In genomic region chr2:69786105-69786504, GRCh38 we compare ENCODE assay signal across 26 cellular contexts. TPM values are rescaled to one million over a fixed set of nuclear protein-coding genes. Genes with fewer than 3 reads are reported as not detected.
DNase-seq lines count a peak whose midpoint lies in the region; ATAC-seq and TF ChIP-seq lines count a peak whose summit lies in the region.
"Had no signal": no experiment of that assay in that cellular context is flagged by ENCODE, and none has a peak within 500 bp of the region (broad histone marks: within the 10 kb centered on the region; RNA-seq: fewer than 3 reads in every experiment).

No MANE protein-coding gene starts in this region.

- TF ChIP-seq CTCF in hepatocyte (IDR thresholded peaks at IDR 0.05; ENCODE audit: poor library complexity) = no peak
- no peak for TF ChIP-seq CTCF in mesothelial cell of epicardium (IDR thresholded peaks at IDR 0.05; ENCODE audit: unreplicated experiment)
- TF ChIP-seq CTCF in activated CD8-positive, alpha-beta T cell treated with anti-CD3 and anti-CD28 coated beads for 36 hours (IDR thresholded peaks at IDR 0.05) = no peak

- DNase-seq in activated CD8-positive, alpha-beta memory T cell treated with anti-CD3 and anti-CD28 coated beads for 24 hours = peak; percentile 1
- DNase-seq in activated CD8-positive, alpha-beta memory T cell treated with anti-CD3 and anti-CD28 coated beads, Interleukin-2, amount 50 U/mL, for 4 hours = no peak
- DNase-seq in hepatocyte (ENCODE audit: low spot score) (no peak), mesothelial cell of epicardium (ENCODE audit: low spot score in 2 of 2, unreplicated experiment in 2 of 2) (no peak), activated gamma-delta T cell treated with Interleukin-2 at 50 U/mL for 16 hours (no peak)
- DNase-seq in activated CD8-positive, alpha-beta T cell treated with anti-CD3 and anti-CD28 coated beads for 36 hours = no peak
- no peak for DNase-seq in activated CD4-positive, alpha-beta T cell treated with anti-CD3 and anti-CD28 coated beads, Interleukin-2, amount 50 U/mL, for 4 hours
- DNase-seq in activated CD4-positive, alpha-beta T cell treated with anti-CD3 and anti-CD28 coated beads, Interleukin-2, amount 50 U/mL, for 48 hours = no peak
- DNase-seq: ACHN; BE2C; EL; GDM1; GM23248; H9; NCI-H1694; NCI-H2029 treated with DMSO at 0.1 percent for 48 hours; NCI-H446 treated with DMSO at 0.1 percent for 48 hours; NCI-H526; NCI-H82; NK-92 treated with Interleukin-12 subunit alpha and Interleukin-12 subunit beta, amount 100 ng/mL, for 24 hours; PC-3; SJCRH30 had no signal

- no peaks in the 10 kb centered on the region for H3K27me3 ChIP-seq in hepatocyte
- H3K27me3 ChIP-seq: BE2C, SJCRH30 had no signal

- peaks cover 8% of the 10 kb centered on the region for H3K79me2 ChIP-seq in hepatocyte

- peak overlapping the region; percentile 52 for H3K27ac ChIP-seq in hepatocyte
- H3K27ac ChIP-seq: 22Rv1, GM23248, SJCRH30 had no signal

- no peaks in the 10 kb centered on the region for H3K36me3 ChIP-seq in hepatocyte (replicated peaks; ENCODE audit: insufficient read depth, low read depth)
- H3K36me3 ChIP-seq: BE2C, SJCRH30 had no signal

- CTCF ChIA-PET in activated CD8-positive, alpha-beta T cell treated with anti-CD3 and anti-CD28 coated beads for 36 hours (lab: Charles Lee) = interaction anchor here (1.7 kb wide), 1 partner anchor 61 kb away, joined by 4 read pairs; no protein-coding TSS in a partner anchor

- no peak overlapping the region for H3K4me3 Mint-ChIP-seq in mesothelial cell of epicardium
- no peak overlapping the region for H3K4me3 Mint-ChIP-seq in activated CD8-positive, alpha-beta T cell treated with anti-CD3 and anti-CD28 coated beads for 36 hours
- H3K4me3 Mint-ChIP-seq: H9 had no signal

- peaks cover 46% of the 10 kb centered on the region for H3K4me1 ChIP-seq in hepatocyte (ENCODE audit: insufficient read depth)
- H3K4me1 ChIP-seq: BE2C had no signal

- H3K4me2 ChIP-seq in hepatocyte = no peak overlapping the region

- ATAC-seq in activated CD8-positive, alpha-beta T cell treated with anti-CD3 and anti-CD28 coated beads for 36 hours = no peak
- ATAC-seq: GM12878, K562, PC-3, Right ventricle myocardium inferior had no signal

- POLR2A ChIA-PET in activated CD8-positive, alpha-beta T cell treated with anti-CD3 and anti-CD28 coated beads for 36 hours (lab: Charles Lee) = interaction anchor here (0.5 kb wide), 1 partner anchor 13 kb away, joined by 3 read pairs; no protein-coding TSS in a partner anchor

- H3K27me3 Mint-ChIP-seq in mesothelial cell of epicardium (ENCODE audit: low read depth) = no peaks in the 10 kb centered on the region
- H3K27me3 Mint-ChIP-seq in activated CD8-positive, alpha-beta T cell treated with anti-CD3 and anti-CD28 coated beads for 36 hours = no peaks in the 10 kb centered on the region

- 76% methylated on average over 4 of the region's 4 CpGs for WGBS in hepatocyte (ENCODE audit: low lambda C conversion rate, missing lambda C conversion rate)

- H3K4me1 Mint-ChIP-seq in mesothelial cell of epicardium = peaks cover 35% of the 10 kb centered on the region
- H3K4me1 Mint-ChIP-seq in activated CD8-positive, alpha-beta T cell treated with anti-CD3 and anti-CD28 coated beads for 36 hours (ENCODE audit: low read depth) = peaks cover 15% of the 10 kb centered on the region

- no peak overlapping the region for H3K4me3 ChIP-seq in hepatocyte
- H3K4me3 ChIP-seq: GM12878, GM23248, K562, SJCRH30 had no signal

- intact Hi-C loops in activated CD8-positive, alpha-beta T cell treated with anti-CD3 and anti-CD28 coated beads for 36 hours (cut with micrococcal nuclease) = no loop called here

- H3K9me3 Mint-ChIP-seq in mesothelial cell of epicardium = no peaks in the 10 kb centered on the region
- no peaks in the 10 kb centered on the region for H3K9me3 Mint-ChIP-seq in activated CD8-positive, alpha-beta T cell treated with anti-CD3 and anti-CD28 coated beads for 36 hours
- H3K9me3 Mint-ChIP-seq: H9 had no signal

- peak overlapping the region; percentile 13 for H3K27ac Mint-ChIP-seq in mesothelial cell of epicardium
- no peak overlapping the region for H3K27ac Mint-ChIP-seq in activated CD8-positive, alpha-beta T cell treated with anti-CD3 and anti-CD28 coated beads for 36 hours

- H3K36me3 Mint-ChIP-seq in mesothelial cell of epicardium = peaks cover 3% of the 10 kb centered on the region
- no peaks in the 10 kb centered on the region for H3K36me3 Mint-ChIP-seq in activated CD8-positive, alpha-beta T cell treated with anti-CD3 and anti-CD28 coated beads for 36 hours (ENCODE audit: low read depth)

- H3K9me3 ChIP-seq in hepatocyte (ENCODE audit: low read depth) = no peaks in the 10 kb centered on the region
- H3K9me3 ChIP-seq: BE2C, SJCRH30 had no signal

- no peaks in the 10 kb centered on the region for H3K9me2 ChIP-seq in hepatocyte (replicated peaks; ENCODE audit: insufficient read depth)

- no peak overlapping the region for H2AFZ ChIP-seq in hepatocyte
- H2AFZ ChIP-seq: GM23248 had no signal

- H4K20me1 ChIP-seq in hepatocyte (ENCODE audit: insufficient read depth, poor library complexity, severe bottlenecking) = no peaks in the 10 kb centered on the region

RNA-seq across cellular contexts. Expression of gene GMCL1, which starts 43.4 kb away (rescaled TPM):
- total RNA-seq in hepatocyte = 18.1 and 22.5 TPM in 2 replicates
- 17.9 and 18.8 TPM in 2 replicates for polyA plus RNA-seq in hepatocyte
- total RNA-seq in mesothelial cell of epicardium = 14.1 to 18.6 TPM (median 16.3 TPM) in 3 replicates
- 10 to 100 TPM; 18.1 to 20.4 TPM for total RNA-seq in activated CD8-positive, alpha-beta T cell treated with anti-CD3 and anti-CD28 coated beads for 36 hours

RNA-seq across cellular contexts. Expression of gene ANXA4, which starts 44.2 kb away (rescaled TPM):
- total RNA-seq in hepatocyte (98.8 and 107 TPM in 2 replicates), mesothelial cell of epicardium (41.4 to 45.1 TPM (median 42.2 TPM) in 3 replicates)
- 191 and 231 TPM in 2 replicates for polyA plus RNA-seq in hepatocyte
- 10 to 100 TPM; 14.6 to 17.5 TPM for total RNA-seq in activated CD8-positive, alpha-beta T cell treated with anti-CD3 and anti-CD28 coated beads for 36 hours
